In the genomic region with DNA sequence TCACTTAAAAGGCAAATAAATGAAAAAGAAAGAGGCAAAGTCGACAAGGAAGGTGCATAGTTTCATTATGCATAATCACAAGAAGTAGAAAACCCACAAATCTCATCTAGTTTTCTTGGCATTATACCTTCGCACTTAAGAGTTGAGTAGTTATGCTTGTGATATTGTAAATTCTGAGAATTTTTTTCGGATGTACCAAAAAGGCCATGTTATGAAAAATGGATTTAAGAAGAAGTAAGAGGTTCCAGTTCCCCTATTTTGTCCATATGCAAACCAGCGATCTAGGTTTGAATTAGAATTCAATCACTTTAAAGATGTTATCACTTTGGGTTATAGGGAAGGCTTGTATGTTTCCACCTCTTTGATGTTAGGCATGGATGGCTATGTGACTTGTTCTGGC, we compare ENCODE assay signal across 14 cellular contexts. TPM values are rescaled to one million over a fixed set of nuclear protein-coding genes. Genes with fewer than 3 reads are reported as not detected.
DNase-seq lines count a peak whose midpoint lies in the region; ATAC-seq and TF ChIP-seq lines count a peak whose summit lies in the region.
"Had no signal": no experiment of that assay in that cellular context is flagged by ENCODE, and none has a peak within 500 bp of the region (broad histone marks: within the 10 kb centered on the region; RNA-seq: fewer than 3 reads in every experiment).

No MANE protein-coding gene starts in this region.

- peak overlapping the region; percentile 75 for H3K27ac ChIP-seq in OCI-LY3 (ENCODE audit: low read length)
- H3K27ac ChIP-seq: breast epithelium, PC-9 had no signal

- no peak overlapping the region for H3K27ac Mint-ChIP-seq in mesothelial cell of epicardium
- no peak overlapping the region for H3K27ac Mint-ChIP-seq in activated naive CD8-positive, alpha-beta T cell treated with anti-CD3 and anti-CD28 coated beads, Interleukin-2, amount 50 U/mL, for 24 hours

- no peak overlapping the region for H3K4me3 Mint-ChIP-seq in mesothelial cell of epicardium
- no peak overlapping the region for H3K4me3 Mint-ChIP-seq in activated naive CD8-positive, alpha-beta T cell treated with anti-CD3 and anti-CD28 coated beads, Interleukin-2, amount 50 U/mL, for 24 hours

- no peaks in the 10 kb centered on the region for H3K36me3 Mint-ChIP-seq in mesothelial cell of epicardium
- no peaks in the 10 kb centered on the region for H3K36me3 Mint-ChIP-seq in activated naive CD8-positive, alpha-beta T cell treated with anti-CD3 and anti-CD28 coated beads, Interleukin-2, amount 50 U/mL, for 24 hours (ENCODE audit: low read depth)

- peak overlapping the region; percentile 93 for H3K4me2 ChIP-seq in OCI-LY3 (ENCODE audit: low read length)
- H3K4me2 ChIP-seq: PC-9 had no signal

- no peak overlapping the region for H3K9ac ChIP-seq in OCI-LY3 (ENCODE audit: low read length)

- H4K20me1 ChIP-seq in OCI-LY3 (ENCODE audit: insufficient read depth, low read length), result no peaks in the 10 kb centered on the region

- no peaks in the 10 kb centered on the region for H3K4me1 Mint-ChIP-seq in mesothelial cell of epicardium
- no peaks in the 10 kb centered on the region for H3K4me1 Mint-ChIP-seq in activated naive CD8-positive, alpha-beta T cell treated with anti-CD3 and anti-CD28 coated beads, Interleukin-2, amount 50 U/mL, for 24 hours

- H3K79me2 ChIP-seq in OCI-LY3 (ENCODE audit: low read length), result no peaks in the 10 kb centered on the region

- ATAC-seq in GM18519 (IDR thresholded peaks at IDR 0.05; ENCODE audit: low FRiP score, unreplicated experiment), result peak; percentile 90
- peak; percentile 90 for ATAC-seq in GM21390 (IDR thresholded peaks at IDR 0.05; ENCODE audit: unreplicated experiment)
- ATAC-seq in HG03025 (IDR thresholded peaks at IDR 0.05; ENCODE audit: low FRiP score, unreplicated experiment), result peak; percentile 74
- ATAC-seq in activated naive CD8-positive, alpha-beta T cell treated with anti-CD3 and anti-CD28 coated beads, Interleukin-2, amount 50 U/mL, for 24 hours, result no peak
- ATAC-seq: K562 had no signal

- no peak for DNase-seq in cortex of kidney (lab: John Stamatoyannopoulos, UW)
- DNase-seq in mesothelial cell of epicardium (ENCODE audit: low spot score in 2 of 2, unreplicated experiment in 2 of 2), result no peak
- no peak for DNase-seq in iPS-NIHi7 (ENCODE audit: extremely low spot score)
- no peak for DNase-seq in activated naive CD8-positive, alpha-beta T cell treated with anti-CD3 and anti-CD28 coated beads, Interleukin-2, amount 50 U/mL, for 24 hours
- DNase-seq: activated T-cell treated with anti-CD3 and anti-CD28 coated beads, Interleukin-2, amount 50 U/mL, for 48 hours; erythroblast; PC-9 had no signal

- H3K9me3 ChIP-seq in OCI-LY3 (ENCODE audit: insufficient read depth, low read length), result no peaks in the 10 kb centered on the region
- H3K9me3 ChIP-seq: breast epithelium had no signal

- H3K36me3 ChIP-seq in OCI-LY3 (replicated peaks; ENCODE audit: low read depth, low read length), result no peaks in the 10 kb centered on the region
- H3K36me3 ChIP-seq: breast epithelium had no signal

- no peaks in the 10 kb centered on the region for H3K9me3 Mint-ChIP-seq in mesothelial cell of epicardium
- no peaks in the 10 kb centered on the region for H3K9me3 Mint-ChIP-seq in activated naive CD8-positive, alpha-beta T cell treated with anti-CD3 and anti-CD28 coated beads, Interleukin-2, amount 50 U/mL, for 24 hours

- peaks cover 26% of the 10 kb centered on the region for H3K27me3 Mint-ChIP-seq in mesothelial cell of epicardium (ENCODE audit: low read depth)
- peaks cover 9% of the 10 kb centered on the region for H3K27me3 Mint-ChIP-seq in activated naive CD8-positive, alpha-beta T cell treated with anti-CD3 and anti-CD28 coated beads, Interleukin-2, amount 50 U/mL, for 24 hours

- no peak overlapping the region for H2AFZ ChIP-seq in OCI-LY3 (ENCODE audit: low read depth, low read length)
- H2AFZ ChIP-seq: PC-9 had no signal

- peaks cover 18% of the 10 kb centered on the region; the same call in 1 of the 2 replicates for H3K27me3 ChIP-seq in OCI-LY3 (ENCODE audit: low read depth, low read length)
- H3K27me3 ChIP-seq: breast epithelium had no signal

- H3K4me1 ChIP-seq in OCI-LY3 (ENCODE audit: low read length), result peaks cover 42% of the 10 kb centered on the region
- H3K4me1 ChIP-seq: breast epithelium had no signal

- TF ChIP-seq CTCF in OCI-LY3 (IDR thresholded peaks at IDR 0.05; ENCODE audit: low read depth, low read length) (no peak), mesothelial cell of epicardium (IDR thresholded peaks at IDR 0.05; ENCODE audit: unreplicated experiment) (no peak)

- H3K4me3 ChIP-seq in OCI-LY3 (ENCODE audit: low read length), result peak overlapping the region; percentile 62
- H3K4me3 ChIP-seq: breast epithelium, K562, PC-9 had no signal

RNA-seq across cellular contexts. Expression of a gene that starts 7.9 kb away (rescaled TPM):
- total RNA-seq in mesothelial cell of epicardium, result not detected in 3 replicates
- total RNA-seq: K562, PC-9, skeletal muscle tissue had no signal

RNA-seq across cellular contexts. Expression of a gene that starts 51.4 kb away (rescaled TPM):
- 21.3 to 21.7 TPM (median 21.5 TPM) in 3 replicates for total RNA-seq in mesothelial cell of epicardium

RNA-seq across cellular contexts. Expression of a gene that starts 51.5 kb away (rescaled TPM):
- 12.6 to 13.3 TPM (median 12.9 TPM) in 3 replicates for total RNA-seq in mesothelial cell of epicardium
